Comparison of ENCODE assay signal across 16 cellular contexts in the genomic region with DNA sequence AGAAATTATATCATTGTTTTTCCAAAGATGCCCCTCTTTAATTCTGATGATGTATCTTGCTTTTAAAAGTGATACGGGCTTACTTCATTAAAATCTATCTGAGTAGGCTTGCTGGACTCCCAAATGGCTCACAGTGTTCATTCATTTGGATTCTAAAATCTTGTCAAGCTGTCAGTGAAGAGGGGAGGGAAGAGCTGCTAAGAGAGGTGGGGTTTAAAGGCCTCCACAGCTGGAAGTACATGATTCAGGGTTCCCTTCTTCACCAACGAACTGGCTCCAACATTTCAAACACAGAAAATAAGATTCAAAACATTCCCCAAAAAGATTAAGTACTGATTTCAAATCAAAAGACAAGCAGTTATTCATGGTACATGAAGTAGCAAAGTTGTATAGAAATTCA.
DNase-seq lines count a peak whose midpoint lies in the region; ATAC-seq and TF ChIP-seq lines count a peak whose summit lies in the region.
"Had no signal": no experiment of that assay in that cellular context is flagged by ENCODE, and none has a peak within 500 bp of the region (broad histone marks: within the 10 kb centered on the region; RNA-seq: fewer than 3 reads in every experiment).

No MANE protein-coding gene starts in this region.

- no peaks in the 10 kb centered on the region for H3K36me3 Mint-ChIP-seq in activated CD4-positive, alpha-beta memory T cell treated with anti-CD3 and anti-CD28 coated beads, Interleukin-2, amount 10 ng/mL, durations not matched to agents 7 days and 5 days (ENCODE audit: low read depth)

- no peak for DNase-seq in Right ventricle myocardium superior
- DNase-seq in right atrium auricular region (ENCODE audit: low spot score) = no peak
- no peak for DNase-seq in left ventricle myocardium inferior
- no peak for DNase-seq in sigmoid colon
- DNase-seq in D341Med (ENCODE audit: low spot score) = no peak
- no peak for DNase-seq in stimulated activated CD4-positive, alpha-beta T cell treated with anti-CD3 and anti-CD28 coated beads, Interleukin-4, amount 100 ng/mL, for 24 hours
- DNase-seq in activated CD4-positive, alpha-beta memory T cell treated with anti-CD3 and anti-CD28 coated beads, Interleukin-2, amount 10 ng/mL, durations not matched to agents 7 days and 5 days = no peak
- DNase-seq: ACHN; Calu3; CD4-positive, alpha-beta T cell; DMS79; GOT3; H9 had no signal

- TF ChIP-seq CTCF in right atrium auricular region (IDR thresholded peaks at IDR 0.05) (no peak), left ventricle myocardium inferior (IDR thresholded peaks at IDR 0.05; ENCODE audit: borderline replicate concordance) (no peak), sigmoid colon (IDR thresholded peaks at IDR 0.05) (no peak)

- WGBS in sigmoid colon, 2 donors = 59 to 62% methylated on average over 2 of the region's 2 CpGs
- 58% methylated on average over 2 of the region's 2 CpGs for WGBS in urinary bladder

- peaks cover 2% of the 10 kb centered on the region for H3K27me3 Mint-ChIP-seq in activated CD4-positive, alpha-beta memory T cell treated with anti-CD3 and anti-CD28 coated beads, Interleukin-2, amount 10 ng/mL, durations not matched to agents 7 days and 5 days
- H3K27me3 Mint-ChIP-seq: CD4-positive, alpha-beta T cell had no signal

- no peaks in the 10 kb centered on the region for H3K4me1 ChIP-seq in right atrium auricular region
- H3K4me1 ChIP-seq in left ventricle myocardium inferior = no peaks in the 10 kb centered on the region
- no peaks in the 10 kb centered on the region for H3K4me1 ChIP-seq in sigmoid colon
- H3K4me1 ChIP-seq in urinary bladder (ENCODE audit: insufficient read depth) = no peaks in the 10 kb centered on the region

- no peak overlapping the region for H3K4me3 Mint-ChIP-seq in activated CD4-positive, alpha-beta memory T cell treated with anti-CD3 and anti-CD28 coated beads, Interleukin-2, amount 10 ng/mL, durations not matched to agents 7 days and 5 days
- H3K4me3 Mint-ChIP-seq: CD4-positive, alpha-beta T cell; H9 had no signal

- H3K27me3 ChIP-seq in right atrium auricular region (no peaks in the 10 kb centered on the region), left ventricle myocardium inferior (ENCODE audit: low read depth) (no peaks in the 10 kb centered on the region), sigmoid colon (no peaks in the 10 kb centered on the region)
- H3K27me3 ChIP-seq: BLaER1 treated with 17β-estradiol and CSF1 and Interleukin-3, amounts not matched to agents 10 nM and 100 nM had no signal

- TF ChIP-seq POLR2A in sigmoid colon (IDR thresholded peaks at IDR 0.05) = no peak

- POLR2A ChIA-PET in activated CD4-positive, alpha-beta memory T cell treated with anti-CD3 and anti-CD28 coated beads, Interleukin-2, amount 10 ng/mL, durations not matched to agents 7 days and 5 days (lab: Charles Lee) = no interaction called here

- H3K27ac Mint-ChIP-seq in activated CD4-positive, alpha-beta memory T cell treated with anti-CD3 and anti-CD28 coated beads, Interleukin-2, amount 10 ng/mL, durations not matched to agents 7 days and 5 days = no peak overlapping the region
- H3K27ac Mint-ChIP-seq: CD4-positive, alpha-beta T cell had no signal

- no peaks in the 10 kb centered on the region for H3K36me3 ChIP-seq in right atrium auricular region
- H3K36me3 ChIP-seq in left ventricle myocardium inferior = no peaks in the 10 kb centered on the region
- H3K36me3 ChIP-seq in sigmoid colon = no peaks in the 10 kb centered on the region
- no peaks in the 10 kb centered on the region for H3K36me3 ChIP-seq in urinary bladder (ENCODE audit: insufficient read depth)
- H3K36me3 ChIP-seq: BLaER1 treated with 17β-estradiol and CSF1 and Interleukin-3, amounts not matched to agents 10 nM and 100 nM had no signal

- H3K27ac ChIP-seq in right atrium auricular region (peak overlapping the region in 1 of 2 donors; percentile 1), left ventricle myocardium inferior (replicated peaks) (peak overlapping the region; percentile 52), sigmoid colon (peak overlapping the region in 3 of 4 donors; percentile 13 to 30 (median 15)), urinary bladder (ENCODE audit: low read depth) (peak overlapping the region; percentile 59)
- H3K27ac ChIP-seq: BLaER1 treated with 17β-estradiol and CSF1 and Interleukin-3, amounts not matched to agents 10 nM and 100 nM had no signal

- no peaks in the 10 kb centered on the region for H3K9me3 Mint-ChIP-seq in activated CD4-positive, alpha-beta memory T cell treated with anti-CD3 and anti-CD28 coated beads, Interleukin-2, amount 10 ng/mL, durations not matched to agents 7 days and 5 days
- H3K9me3 Mint-ChIP-seq: CD4-positive, alpha-beta T cell; H9 had no signal

- no peaks in the 10 kb centered on the region for H3K4me1 Mint-ChIP-seq in activated CD4-positive, alpha-beta memory T cell treated with anti-CD3 and anti-CD28 coated beads, Interleukin-2, amount 10 ng/mL, durations not matched to agents 7 days and 5 days
- H3K4me1 Mint-ChIP-seq: H9 had no signal

- ATAC-seq in Right ventricle myocardium superior (ENCODE audit: poor library complexity) = peak; percentile 42
- ATAC-seq: GM12878 had no signal

- CTCF ChIA-PET in activated CD4-positive, alpha-beta memory T cell treated with anti-CD3 and anti-CD28 coated beads, Interleukin-2, amount 10 ng/mL, durations not matched to agents 7 days and 5 days (lab: Charles Lee) = no interaction called here

- TF ChIP-seq EP300 in sigmoid colon (IDR thresholded peaks at IDR 0.05) = no peak

- H3K9me3 ChIP-seq in right atrium auricular region = no peaks in the 10 kb centered on the region
- H3K9me3 ChIP-seq in left ventricle myocardium inferior (replicated peaks) = no peaks in the 10 kb centered on the region
- H3K9me3 ChIP-seq in sigmoid colon = no peaks in the 10 kb centered on the region
- H3K9me3 ChIP-seq: BLaER1 treated with 17β-estradiol and CSF1 and Interleukin-3, amounts not matched to agents 10 nM and 100 nM had no signal

- intact Hi-C loops in Right ventricle myocardium superior (cut with DNase I) = no loop called here
- intact Hi-C loops in left ventricle myocardium inferior (cut with micrococcal nuclease) = no loop called here
- intact Hi-C loops in sigmoid colon (cut with DNase I) = no loop called here

- H3K4me3 ChIP-seq in right atrium auricular region (no peak overlapping the region), left ventricle myocardium inferior (no peak overlapping the region), sigmoid colon (no peak overlapping the region), urinary bladder (ENCODE audit: low read depth, low read length) (no peak overlapping the region)
- H3K4me3 ChIP-seq: BLaER1 treated with 17β-estradiol and CSF1 and Interleukin-3, amounts not matched to agents 10 nM and 100 nM; GM12878 had no signal
